In genomic region chr11:12812849-12813248, GRCh38 we compare ENCODE assay signal across 2 cellular contexts.
TF ChIP-seq lines count a peak whose summit lies in the region.

No MANE protein-coding gene starts in this region.

TF ChIP-seq in GM23338, 12 proteins besides CTCF, POLR2A, EP300 and RAD21:
- TF ChIP-seq REST (IDR thresholded peaks at IDR 0.05; ENCODE audit: unreplicated experiment), result no peak
- no peak for TF ChIP-seq ETS1 (IDR thresholded peaks at IDR 0.05)
- no peak for TF ChIP-seq ZNF462 (CRISPR knock-in tag; IDR thresholded peaks at IDR 0.05)
- no peak for TF ChIP-seq EZH2 (IDR thresholded peaks at IDR 0.05; ENCODE audit: low read depth, unreplicated experiment)
- TF ChIP-seq POLR2AphosphoS5 (IDR thresholded peaks at IDR 0.05; ENCODE audit: low read depth), result no peak
- TF ChIP-seq EZH2phosphoT487 (IDR thresholded peaks at IDR 0.05; ENCODE audit: unreplicated experiment), result no peak
- TF ChIP-seq NANOG (IDR thresholded peaks at IDR 0.05; ENCODE audit: borderline replicate concordance), result no peak
- TF ChIP-seq STAT1 (IDR thresholded peaks at IDR 0.05; ENCODE audit: unreplicated experiment), result no peak
- no peak for TF ChIP-seq ZNF331 (CRISPR knock-in tag; IDR thresholded peaks at IDR 0.05; ENCODE audit: low read depth)
- no peak for TF ChIP-seq ZNF114 (CRISPR knock-in tag; IDR thresholded peaks at IDR 0.05)
- TF ChIP-seq CREB1 (CRISPR knock-in tag; IDR thresholded peaks at IDR 0.05; ENCODE audit: low read depth), result no peak
- TF ChIP-seq JUNB (IDR thresholded peaks at IDR 0.05; ENCODE audit: unreplicated experiment), result no peak

TF ChIP-seq in SK-N-SH treated with all-trans-retinoic acid at 6 μM for 48 hours, 23 proteins besides CTCF, POLR2A, EP300 and RAD21 (continued from another document):
- TF ChIP-seq ZFP3 (CRISPR knock-in tag; IDR thresholded peaks at IDR 0.05) (no peak), ZC3H10 (CRISPR knock-in tag; IDR thresholded peaks at IDR 0.05) (no peak), ARNTL (CRISPR knock-in tag; IDR thresholded peaks at IDR 0.05; ENCODE audit: borderline replicate concordance, low read depth) (peak; percentile 56; the same call in 1 of the 2 replicates), CSRNP3 (CRISPR knock-in tag; IDR thresholded peaks at IDR 0.05) (no peak), TOX (CRISPR knock-in tag; IDR thresholded peaks at IDR 0.05; ENCODE audit: borderline replicate concordance) (no peak), RARB (CRISPR knock-in tag; IDR thresholded peaks at IDR 0.05) (no peak), ZNF8 (CRISPR knock-in tag; IDR thresholded peaks at IDR 0.05) (no peak; the same call in none of the 2 replicates), PATZ1 (CRISPR knock-in tag; IDR thresholded peaks at IDR 0.05; ENCODE audit: borderline replicate concordance) (no peak), PPARA (CRISPR knock-in tag; IDR thresholded peaks at IDR 0.05; ENCODE audit: borderline replicate concordance) (no peak; the same call in 1 of the 2 replicates), GLIS3 (CRISPR knock-in tag; IDR thresholded peaks at IDR 0.05) (no peak), BACH2 (CRISPR knock-in tag; IDR thresholded peaks at IDR 0.05; ENCODE audit: borderline replicate concordance) (no peak), ZNF70 (CRISPR knock-in tag; IDR thresholded peaks at IDR 0.05) (peak; percentile 22; the same call in 1 of the 2 replicates), ZNF565 (CRISPR knock-in tag; conservative IDR thresholded peaks at IDR 0.05; ENCODE audit: low read depth) (0 out of 2 replicates have a peak, but pooled peaks have one; percentile 65), CREB5 (CRISPR knock-in tag; IDR thresholded peaks at IDR 0.05; ENCODE audit: low read depth) (no peak)
TF ChIP-seq in SK-N-SH treated with all-trans-retinoic acid at 6 μM for 48 hours: peak in this region for 5.
